Comparison of ENCODE assay signal across 1 cellular context in the genomic region with DNA sequence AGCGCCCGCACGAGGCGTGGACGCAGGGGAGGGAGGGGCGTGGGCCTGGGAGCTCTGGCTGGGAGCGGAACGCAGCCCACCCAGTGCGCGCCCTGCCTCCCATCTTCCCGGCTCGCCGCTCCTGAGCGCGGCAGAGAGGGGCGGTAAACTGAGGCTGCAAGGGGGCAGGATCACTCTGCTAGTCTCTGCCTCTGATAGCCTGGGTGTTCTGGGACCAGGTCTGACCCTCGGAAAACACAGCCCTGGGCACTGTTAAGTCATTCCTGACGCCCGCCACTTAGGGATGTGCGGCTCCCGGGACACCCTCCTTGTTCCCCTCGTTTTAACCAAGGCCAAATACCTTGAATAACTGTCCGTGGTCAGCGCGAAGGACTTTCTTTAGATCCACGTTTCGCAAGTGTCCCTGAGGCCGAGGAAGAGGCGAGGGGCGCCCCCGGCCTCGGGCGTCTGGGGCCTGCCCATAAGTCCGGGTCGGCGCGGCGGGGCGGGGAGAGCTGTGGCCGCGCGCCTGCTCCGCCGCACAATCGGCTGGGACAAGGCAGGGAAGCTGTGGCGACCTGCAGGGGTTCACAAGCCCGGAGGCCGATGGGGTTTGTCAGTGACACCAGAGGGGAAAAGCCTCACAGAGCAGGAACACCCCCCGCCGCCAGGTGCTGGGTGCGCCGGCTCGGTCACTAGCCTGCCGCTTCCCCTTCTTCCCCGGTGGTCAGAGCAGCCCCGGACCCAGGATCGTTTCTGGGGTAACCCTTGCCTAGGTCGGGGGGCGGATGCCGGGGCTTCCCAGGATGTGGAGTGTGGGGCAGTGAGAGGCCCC.
TF ChIP-seq lines count a peak whose summit lies in the region.

No MANE protein-coding gene starts in this region.

TF ChIP-seq in HEK293T, 16 proteins besides CTCF, POLR2A, EP300 and RAD21 (continued from another document):
- TF ChIP-seq, protein P1, sequence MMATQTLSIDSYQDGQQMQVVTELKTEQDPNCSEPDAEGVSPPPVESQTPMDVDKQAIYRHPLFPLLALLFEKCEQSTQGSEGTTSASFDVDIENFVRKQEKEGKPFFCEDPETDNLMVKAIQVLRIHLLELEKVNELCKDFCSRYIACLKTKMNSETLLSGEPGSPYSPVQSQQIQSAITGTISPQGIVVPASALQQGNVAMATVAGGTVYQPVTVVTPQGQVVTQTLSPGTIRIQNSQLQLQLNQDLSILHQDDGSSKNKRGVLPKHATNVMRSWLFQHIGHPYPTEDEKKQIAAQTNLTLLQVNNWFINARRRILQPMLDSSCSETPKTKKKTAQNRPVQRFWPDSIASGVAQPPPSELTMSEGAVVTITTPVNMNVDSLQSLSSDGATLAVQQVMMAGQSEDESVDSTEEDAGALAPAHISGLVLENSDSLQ (IDR thresholded peaks at IDR 0.05): no peak
- no peak for TF ChIP-seq TARDBP (IDR thresholded peaks at IDR 0.05)
